ENCODE assay signal across 8 cellular contexts in the genomic region with DNA sequence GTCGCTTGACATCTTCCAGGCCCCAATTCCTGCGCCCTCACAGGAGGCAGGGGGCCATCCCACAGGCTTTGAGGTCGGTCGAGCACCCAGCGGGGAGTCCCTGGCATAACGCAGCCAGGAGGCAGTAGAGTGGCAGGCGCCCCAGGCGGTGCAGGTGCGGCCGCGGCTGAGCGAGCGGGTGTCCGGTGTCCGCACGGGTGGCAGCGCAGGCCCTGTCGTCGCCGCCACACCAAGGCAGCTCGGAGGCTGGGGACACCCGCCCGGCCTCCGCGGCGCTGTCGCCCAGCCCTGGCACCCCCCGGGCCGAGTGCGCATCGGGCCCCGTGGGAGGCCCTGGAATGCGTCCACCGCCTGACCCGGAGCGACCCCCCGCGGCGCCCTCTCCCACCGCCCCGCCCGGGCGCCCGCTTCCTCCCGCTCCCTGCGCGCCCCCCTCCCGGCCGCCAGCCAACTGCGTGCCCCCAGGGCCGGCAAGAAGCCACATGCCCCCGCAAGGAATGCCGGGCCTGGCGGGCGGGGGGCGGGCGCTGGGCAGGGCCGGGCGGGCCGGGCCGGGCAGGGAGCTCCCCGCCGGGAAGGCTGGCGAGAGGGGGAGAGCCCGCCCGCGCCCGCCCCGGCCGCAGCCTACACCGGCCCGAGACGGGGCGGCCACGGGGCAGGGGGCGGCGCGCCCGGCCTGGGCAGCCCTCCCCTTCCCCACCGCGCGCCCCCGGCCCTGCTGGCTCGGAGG. TPM values are rescaled to one million over a fixed set of nuclear protein-coding genes. Genes with fewer than 3 reads are reported as not detected.
DNase-seq lines count a peak whose midpoint lies in the region; ATAC-seq, FAIRE-seq and TF ChIP-seq lines count a peak whose summit lies in the region.

No MANE protein-coding gene starts in this region.

- CTCF ChIA-PET in GM12878 (lab: Yijun Ruan, JAX): no interaction called here

- TF ChIP-seq POLR2A in GM12878 (IDR thresholded peaks at IDR 0.05; ENCODE audit: low read depth, low read length): no peak; the same call in 1 of the 2 replicates

- POLR2A ChIA-PET in GM12878 (lab: Charles Lee): no interaction called here

- 3% methylated on average over 15 of the region's 84 CpGs for WGBS in GM12878 (ENCODE audit: insufficient coverage, insufficient replicate concordance, low lambda C conversion rate, missing lambda C conversion rate)

- BruUV-seq in GM12878 (replicated peaks; lab: Mats Ljungman, UMichigan): no TSS peak

- H3K4me2 ChIP-seq in GM12878 (ENCODE audit: control insufficient read depth, insufficient read depth) (no peak overlapping the region; the same call in 1 of the 2 replicates), skeletal muscle satellite cell (ENCODE audit: low read length) (peak overlapping the region; percentile 84)

- no peaks in the 10 kb centered on the region for H3K36me3 Mint-ChIP-seq in activated T-cell treated with anti-CD3 and anti-CD28 coated beads, Interleukin-2, amount 50 U/mL, for 24 hours (ENCODE audit: low read depth)

- peak; percentile 40 for DNase-seq in activated T-cell treated with anti-CD3 and anti-CD28 coated beads, Interleukin-2, amount 50 U/mL, for 24 hours
- no peak for DNase-seq in activated T-cell treated with anti-CD3 and anti-CD28 coated beads, Interleukin-2, amount 50 U/mL, for 1 hour
- DNase-seq in NCI-H146 treated with DMSO at 0.1 percent for 48 hours (lab: John Stamatoyannopoulos, UW; ENCODE audit: unreplicated experiment) (peak; percentile 45), GM12878 (ENCODE audit: low read depth, low spot score) (no peak), GOT3 (lab: John Stamatoyannopoulos, UW) (no peak), hippocampal formation (lab: John Stamatoyannopoulos, UW) (no peak)

- peak overlapping the region; percentile 56 for H3K27ac Mint-ChIP-seq in activated T-cell treated with anti-CD3 and anti-CD28 coated beads, Interleukin-2, amount 50 U/mL, for 24 hours

- H3K4me3 ChIP-seq in GM12878 (no peak overlapping the region), iPS-18a (ENCODE audit: low read length) (peak overlapping the region; percentile 56), skeletal muscle satellite cell (ENCODE audit: low read length) (peak overlapping the region; percentile 64)

- H3K27ac ChIP-seq in GM12878 (ENCODE audit: control insufficient read depth, insufficient read depth) (no peak overlapping the region), iPS-18a (ENCODE audit: low read length) (no peak overlapping the region)

- H3K4me3 Mint-ChIP-seq in activated T-cell treated with anti-CD3 and anti-CD28 coated beads, Interleukin-2, amount 50 U/mL, for 24 hours: peak overlapping the region; percentile 74

- H3K9me3 ChIP-seq in GM12878 (replicated peaks; ENCODE audit: control insufficient read depth, insufficient read depth, low read length): no peaks in the 10 kb centered on the region
- no peaks in the 10 kb centered on the region for H3K9me3 ChIP-seq in iPS-18a (ENCODE audit: control insufficient read depth, low read depth, low read length)
- no peaks in the 10 kb centered on the region for H3K9me3 ChIP-seq in skeletal muscle satellite cell (replicated peaks; ENCODE audit: low read length)

- H3K36me3 ChIP-seq in GM12878 (ENCODE audit: control insufficient read depth in 2 of 2, insufficient read depth in 2 of 2, low read length in 1 of 2) (no peaks in the 10 kb centered on the region), iPS-18a (ENCODE audit: control insufficient read depth, low read depth, low read length) (no peaks in the 10 kb centered on the region), skeletal muscle satellite cell (ENCODE audit: insufficient read depth, low read length) (no peaks in the 10 kb centered on the region)

- no peak for TF ChIP-seq EP300 in GM12878 (IDR thresholded peaks at IDR 0.05; ENCODE audit: borderline replicate concordance in 1 of 2, control insufficient read depth in 1 of 2, low read depth in 2 of 2, low read length in 2 of 2)

- peaks cover 6% of the 10 kb centered on the region for H3K4me1 ChIP-seq in GM12878 (ENCODE audit: control insufficient read depth, insufficient read depth, low read length)
- no peaks in the 10 kb centered on the region for H3K4me1 ChIP-seq in iPS-18a (ENCODE audit: control insufficient read depth, low read depth, low read length)
- H3K4me1 ChIP-seq in skeletal muscle satellite cell (ENCODE audit: control insufficient read depth, insufficient read depth, low read length): peaks cover 12% of the 10 kb centered on the region

- SMC1A ChIA-PET in GM12878 (lab: Charles Lee; ENCODE audit: uncharacterized antibody, unreplicated experiment): no interaction called here

- H4K20me1 ChIP-seq in GM12878 (ENCODE audit: control insufficient read depth, insufficient read depth): peaks cover 5% of the 10 kb centered on the region; the same call in 1 of the 2 replicates

- H3K9me3 Mint-ChIP-seq in activated T-cell treated with anti-CD3 and anti-CD28 coated beads, Interleukin-2, amount 50 U/mL, for 24 hours: no peaks in the 10 kb centered on the region

- H2AFZ ChIP-seq in GM12878 (ENCODE audit: control insufficient read depth, low read depth, low read length): no peak overlapping the region; the same call in 1 of the 2 replicates

- peak in 1 of 3 experiments; percentile 21; a peak in 2 of 6 replicates for TF ChIP-seq CTCF in GM12878 (IDR thresholded peaks at IDR 0.05 in 2 of 3, conservative IDR thresholded peaks at IDR 0.05 in 1 of 3; ENCODE audit: control insufficient read depth in 2 of 3, extremely low read depth in 1 of 3, insufficient read depth in 1 of 3, low read depth in 3 of 3, low read length in 3 of 3)

- RAD21 ChIA-PET in GM12878 (lab: Charles Lee; ENCODE audit: unreplicated experiment): no interaction called here

- peaks cover 1 to 6% of the 10 kb centered on the region in 2 experiments; a peak in 2 of 4 replicates for H3K27me3 ChIP-seq in GM12878 (replicated peaks in 1 of 2; ENCODE audit: control insufficient read depth in 2 of 2, insufficient read depth in 2 of 2, low read length in 1 of 2)
- H3K27me3 ChIP-seq in iPS-18a (ENCODE audit: control insufficient read depth, insufficient read depth, low read length): peaks cover 4% of the 10 kb centered on the region
- no peaks in the 10 kb centered on the region for H3K27me3 ChIP-seq in skeletal muscle satellite cell (ENCODE audit: control insufficient read depth, insufficient read depth, low read length)

- in situ Hi-C loops in GM12878 (cut with MboI): no loop called here

- no peak for TF ChIP-seq RAD21 in GM12878 (IDR thresholded peaks at IDR 0.05; ENCODE audit: insufficient read depth, low read depth, low read length)

- no peak overlapping the region for H3K9ac ChIP-seq in GM12878 (ENCODE audit: control insufficient read depth, insufficient read depth, low read length)
- H3K9ac ChIP-seq in iPS-18a (ENCODE audit: low read length): no peak overlapping the region
- peak overlapping the region; percentile 76 for H3K9ac ChIP-seq in skeletal muscle satellite cell (ENCODE audit: low read depth, low read length)

- no peak for FAIRE-seq in GM12878 (lab: Jason Lieb, UNC)

- peaks cover 14% of the 10 kb centered on the region for H3K4me1 Mint-ChIP-seq in activated T-cell treated with anti-CD3 and anti-CD28 coated beads, Interleukin-2, amount 50 U/mL, for 24 hours (ENCODE audit: low read depth)

- no peaks in the 10 kb centered on the region for H3K79me2 ChIP-seq in GM12878 (ENCODE audit: control insufficient read depth, insufficient read depth, low read length)

- intact Hi-C loops in GM12878 (cut with micrococcal nuclease; ENCODE audit: unreplicated experiment): no loop called here

- ATAC-seq in GM12878: peak; percentile 57

- H3K27me3 Mint-ChIP-seq in activated T-cell treated with anti-CD3 and anti-CD28 coated beads, Interleukin-2, amount 50 U/mL, for 24 hours: peaks cover 29% of the 10 kb centered on the region

TF ChIP-seq in GM12878, 131 proteins besides CTCF, POLR2A, EP300 and RAD21 (continues in another document):
- TF ChIP-seq ESRRA (IDR thresholded peaks at IDR 0.05; ENCODE audit: low read length) (no peak), KDM1A (IDR thresholded peaks at IDR 0.05; ENCODE audit: borderline replicate concordance) (no peak)

RNA-seq across cellular contexts. Expression of a gene that starts 33.9 kb away (rescaled TPM):
- total RNA-seq in GM12878 (2013; cell fraction: nucleolus; rRNA removed): 3.3 and 3.6 TPM in 2 replicates
- total RNA-seq in GM12878 (2014; rRNA removed) (0.76 and 1.0 TPM in 2 replicates), GM12878 (2014; rRNA removed; fragmentation: Illumina TruSeq; extraction: Trizol) (0.54 and 0.97 TPM in 2 replicates), GM12878 (2021) (1.9 and 2.4 TPM in 2 replicates)
- 0.24 TPM for polyA plus RNA-seq in GM12878 (2011; ENCODE audit: low read depth)
- polyA plus RNA-seq in GM12878 (2011; rRNA removed) (0.53 and 0.56 TPM in 2 replicates), GM12878 (2014; fragmentation: Illumina TruSeq; extraction: Trizol) (0.21 and 0.65 TPM in 2 replicates), GM12878 (2014; fragmentation: Nextera tagmentation; extraction: Ambion mirVana) (under 1 TPM; 0.05 to 0.07 TPM), GM12878 (2014; rRNA removed) (0.55 and 1.1 TPM in 2 replicates), GM12878 (2016; fragmentation: Nextera tagmentation; extraction: Ambion mirVana) (under 1 TPM; 0.03 to 0.09 TPM)
- 0.70 and 1.3 TPM in 2 replicates for polyA plus RNA-seq in GM12878 (2011; cell fraction: cytosol; rRNA removed)
- 2.2 and 2.4 TPM in 2 replicates for polyA plus RNA-seq in GM12878 (2011; cell fraction: nucleus; rRNA removed)
- polyA plus RNA-seq in GM12878 (2012): 0.66 and 0.73 TPM in 2 replicates
- polyA minus RNA-seq in GM12878 (2011; rRNA and poly(A)+ RNA removed): 1.2 and 1.9 TPM in 2 replicates
- 0.31 and 0.40 TPM in 2 replicates for polyA minus RNA-seq in GM12878 (2011; cell fraction: cytosol; rRNA and poly(A)+ RNA removed)
- 1.1 and 2.3 TPM in 2 replicates for polyA minus RNA-seq in GM12878 (2011; cell fraction: nucleus; rRNA and poly(A)+ RNA removed)
- 1.8 and 2.4 TPM in 2 replicates for total RNA-seq in skeletal muscle satellite cell (2012; rRNA removed)

Comparison
In these comparisons a context has a peak if more than half of its experiments do, and no peak if none do; other contexts are left out.
1. DNase-seq: peak in activated T-cell treated with anti-CD3 and anti-CD28 coated beads, Interleukin-2, amount 50 U/mL, for 24 hours (single experiment) and NCI-H146 treated with DMSO at 0.1 percent for 48 hours (single experiment); none in activated T-cell treated with anti-CD3 and anti-CD28 coated beads, Interleukin-2, amount 50 U/mL, for 1 hour (single experiment), GM12878 (single experiment), GOT3 (single experiment) and hippocampal formation (0 of 2).